22 cellular contexts compared by ENCODE assay signal in genomic region chr16:78778724-78779004, GRCh38.
DNase-seq lines count a peak whose midpoint lies in the region; ATAC-seq and TF ChIP-seq lines count a peak whose summit lies in the region.
"Had no signal": no experiment of that assay in that cellular context is flagged by ENCODE, and none has a peak within 500 bp of the region (broad histone marks: within the 10 kb centered on the region; RNA-seq: fewer than 3 reads in every experiment).

No MANE protein-coding gene starts in this region.

- no peak for ATAC-seq in activated CD4-positive, alpha-beta T cell treated with anti-CD3 and anti-CD28 coated beads for 36 hours
- ATAC-seq in stimulated activated naive CD8-positive, alpha-beta T cell treated with anti-CD3 and anti-CD28 coated beads, Interleukin-15, amount 100 ng/mL, for 72 hours: no peak
- no peak for ATAC-seq in GM21381 (IDR thresholded peaks at IDR 0.05; ENCODE audit: unreplicated experiment)
- ATAC-seq: GM12878, K562 had no signal

- peaks cover 67% of the 10 kb centered on the region for H3K4me1 Mint-ChIP-seq in activated CD4-positive, alpha-beta T cell treated with anti-CD3 and anti-CD28 coated beads for 36 hours
- H3K4me1 Mint-ChIP-seq in activated naive CD8-positive, alpha-beta T cell treated with anti-CD3 and anti-CD28 coated beads for 36 hours: peaks cover 3% of the 10 kb centered on the region
- peaks cover 7% of the 10 kb centered on the region for H3K4me1 Mint-ChIP-seq in stimulated activated naive CD8-positive, alpha-beta T cell treated with anti-CD3 and anti-CD28 coated beads, Interleukin-15, amount 100 ng/mL, for 72 hours

- POLR2A ChIA-PET in activated CD4-positive, alpha-beta T cell treated with anti-CD3 and anti-CD28 coated beads for 36 hours (lab: Charles Lee): interaction anchor here (1.1 to 2.5 kb wide), 12 partner anchors 10 to 822 kb away, joined by 3 to 15 read pairs (median 7); partner anchors contain the start of gene MAF
- POLR2A ChIA-PET in HEK293T (lab: Yijun Ruan, JAX): no interaction called here

- peak overlapping the region; percentile 41 for H3K4me3 Mint-ChIP-seq in activated CD4-positive, alpha-beta T cell treated with anti-CD3 and anti-CD28 coated beads for 36 hours
- no peak overlapping the region for H3K4me3 Mint-ChIP-seq in activated naive CD8-positive, alpha-beta T cell treated with anti-CD3 and anti-CD28 coated beads for 36 hours
- no peak overlapping the region for H3K4me3 Mint-ChIP-seq in stimulated activated naive CD8-positive, alpha-beta T cell treated with anti-CD3 and anti-CD28 coated beads, Interleukin-15, amount 100 ng/mL, for 72 hours
- H3K4me3 Mint-ChIP-seq: CD8-positive, alpha-beta T cell; effector memory CD8-positive, alpha-beta T cell had no signal

- H3K9me3 Mint-ChIP-seq in activated CD4-positive, alpha-beta T cell treated with anti-CD3 and anti-CD28 coated beads for 36 hours (ENCODE audit: low read depth): no peaks in the 10 kb centered on the region
- H3K9me3 Mint-ChIP-seq in activated naive CD8-positive, alpha-beta T cell treated with anti-CD3 and anti-CD28 coated beads for 36 hours: no peaks in the 10 kb centered on the region
- peaks cover 0 to under 1% of the 10 kb centered on the region in 2 donors for H3K9me3 Mint-ChIP-seq in stimulated activated naive CD8-positive, alpha-beta T cell treated with anti-CD3 and anti-CD28 coated beads, Interleukin-15, amount 100 ng/mL, for 72 hours
- H3K9me3 Mint-ChIP-seq: CD8-positive, alpha-beta T cell; effector memory CD8-positive, alpha-beta T cell had no signal

- intact Hi-C loops in activated CD4-positive, alpha-beta T cell treated with anti-CD3 and anti-CD28 coated beads for 36 hours (cut with DNase I, micrococcal nuclease): loop anchor here (1.0 to 10.0 kb wide), 14 partner anchors 12 to 1066 kb away; no protein-coding TSS in a partner anchor

- peak; percentile 53 for DNase-seq in activated CD4-positive, alpha-beta T cell treated with anti-CD3 and anti-CD28 coated beads for 36 hours
- DNase-seq in activated CD4-positive, alpha-beta T cell treated with anti-CD3 and anti-CD28 coated beads, Interleukin-2, amount 50 U/mL, for 4 hours: no peak
- DNase-seq in stimulated activated CD4-positive, alpha-beta T cell treated with anti-CD3 and anti-CD28 coated beads, Interleukin-15, amount 100 ng/mL, for 24 hours: peak; percentile 46
- no peak for DNase-seq in stimulated activated CD4-positive, alpha-beta T cell treated with anti-CD3 and anti-CD28 coated beads, Interleukin-1b, Interleukin-23, amount 100 ng/mL, for 48 hours
- no peak for DNase-seq in activated naive CD8-positive, alpha-beta T cell treated with anti-CD3 and anti-CD28 coated beads for 36 hours
- DNase-seq in stimulated activated naive CD8-positive, alpha-beta T cell treated with anti-CD3 and anti-CD28 coated beads, Interleukin-15, amount 100 ng/mL, for 72 hours: no peak
- no peak for DNase-seq in HEK293T (ENCODE audit: extremely low spot score)
- DNase-seq: activated CD8-positive, alpha-beta memory T cell treated with anti-CD3 and anti-CD28 coated beads, Interleukin-2, amount 50 U/mL, for 4 hours; CD8-positive, alpha-beta T cell; cortex of kidney; effector memory CD8-positive, alpha-beta T cell; GM23248; head of caudate nucleus; NCI-H1105 treated with DMSO at 0.1 percent for 48 hours; NCI-H2029; NCI-H2227 treated with DMSO at 0.1 percent for 48 hours; NCI-H526 treated with DMSO at 0.1 percent for 48 hours; SHP77; stimulated activated CD4-positive, alpha-beta T cell treated with anti-CD3 and anti-CD28 coated beads, Interleukin-12 subunit alpha, Interleukin-12 subunit beta, amount 100 ng/mL, for 4 hours had no signal

- CTCF ChIA-PET in activated CD4-positive, alpha-beta T cell treated with anti-CD3 and anti-CD28 coated beads for 36 hours (lab: Charles Lee): interaction anchor here (0.8 to 2.0 kb wide), 5 partner anchors 8 to 823 kb away, joined by 3 to 8 read pairs (median 4); no protein-coding TSS in a partner anchor
- CTCF ChIA-PET in HEK293T (lab: Yijun Ruan, JAX): no interaction called here

- peaks cover 13% of the 10 kb centered on the region for H3K36me3 Mint-ChIP-seq in activated CD4-positive, alpha-beta T cell treated with anti-CD3 and anti-CD28 coated beads for 36 hours (ENCODE audit: low read depth)
- H3K36me3 Mint-ChIP-seq in activated naive CD8-positive, alpha-beta T cell treated with anti-CD3 and anti-CD28 coated beads for 36 hours: no peaks in the 10 kb centered on the region
- H3K36me3 Mint-ChIP-seq: CD8-positive, alpha-beta T cell had no signal

- peak overlapping the region; percentile 94 for H3K27ac Mint-ChIP-seq in activated CD4-positive, alpha-beta T cell treated with anti-CD3 and anti-CD28 coated beads for 36 hours
- peak overlapping the region; percentile 40 for H3K27ac Mint-ChIP-seq in activated naive CD8-positive, alpha-beta T cell treated with anti-CD3 and anti-CD28 coated beads for 36 hours
- peak overlapping the region; percentile 61 to 86 for H3K27ac Mint-ChIP-seq in stimulated activated naive CD8-positive, alpha-beta T cell treated with anti-CD3 and anti-CD28 coated beads, Interleukin-15, amount 100 ng/mL, for 72 hours
- H3K27ac Mint-ChIP-seq: CD8-positive, alpha-beta T cell had no signal

- H3K27me3 Mint-ChIP-seq in activated CD4-positive, alpha-beta T cell treated with anti-CD3 and anti-CD28 coated beads for 36 hours: no peaks in the 10 kb centered on the region
- no peaks in the 10 kb centered on the region for H3K27me3 Mint-ChIP-seq in activated naive CD8-positive, alpha-beta T cell treated with anti-CD3 and anti-CD28 coated beads for 36 hours
- H3K27me3 Mint-ChIP-seq in stimulated activated naive CD8-positive, alpha-beta T cell treated with anti-CD3 and anti-CD28 coated beads, Interleukin-15, amount 100 ng/mL, for 72 hours: no peaks in the 10 kb centered on the region
- H3K27me3 Mint-ChIP-seq: effector memory CD8-positive, alpha-beta T cell had no signal

TF ChIP-seq in HEK293T, 16 proteins besides CTCF, POLR2A, EP300 and RAD21:
- TF ChIP-seq ZNF384 (IDR thresholded peaks at IDR 0.05) (no peak), TARDBP (IDR thresholded peaks at IDR 0.05) (no peak), PKNOX1 (IDR thresholded peaks at IDR 0.05) (no peak), HDGF (IDR thresholded peaks at IDR 0.05; ENCODE audit: borderline replicate concordance) (no peak), FOXK2 (IDR thresholded peaks at IDR 0.05) (no peak), ARNT (IDR thresholded peaks at IDR 0.05) (no peak), FOXA1 (IDR thresholded peaks at IDR 0.05) (no peak), SUZ12 (IDR thresholded peaks at IDR 0.05) (no peak), NFRKB (IDR thresholded peaks at IDR 0.05) (no peak), ELF4 (IDR thresholded peaks at IDR 0.05) (no peak), BHLHE40 (IDR thresholded peaks at IDR 0.05; ENCODE audit: borderline replicate concordance) (no peak), CTBP1 (IDR thresholded peaks at IDR 0.05; ENCODE audit: borderline replicate concordance) (no peak), SP1 (IDR thresholded peaks at IDR 0.05) (no peak), L3MBTL2 (conservative IDR thresholded peaks at IDR 0.05) (no peak), FOXM1 (IDR thresholded peaks at IDR 0.05; ENCODE audit: borderline replicate concordance) (no peak), LEF1 (IDR thresholded peaks at IDR 0.05; ENCODE audit: borderline replicate concordance) (no peak)

Comparison
In these comparisons a context has a peak if more than half of its experiments do, and no peak if none do; other contexts are left out.
1. DNase-seq: peak in activated CD4-positive, alpha-beta T cell treated with anti-CD3 and anti-CD28 coated beads for 36 hours (single experiment) and stimulated activated CD4-positive, alpha-beta T cell treated with anti-CD3 and anti-CD28 coated beads, Interleukin-15, amount 100 ng/mL, for 24 hours (single experiment); none in activated CD4-positive, alpha-beta T cell treated with anti-CD3 and anti-CD28 coated beads, Interleukin-2, amount 50 U/mL, for 4 hours (0 of 2), stimulated activated CD4-positive, alpha-beta T cell treated with anti-CD3 and anti-CD28 coated beads, Interleukin-1b, Interleukin-23, amount 100 ng/mL, for 48 hours (single experiment), activated naive CD8-positive, alpha-beta T cell treated with anti-CD3 and anti-CD28 coated beads for 36 hours (single experiment), stimulated activated naive CD8-positive, alpha-beta T cell treated with anti-CD3 and anti-CD28 coated beads, Interleukin-15, amount 100 ng/mL, for 72 hours (0 of 2) and HEK293T (single experiment).
2. H3K27ac Mint-ChIP-seq: peak in every context shown above with its lines; median percentile 94 in activated CD4-positive, alpha-beta T cell treated with anti-CD3 and anti-CD28 coated beads for 36 hours; 74 in stimulated activated naive CD8-positive, alpha-beta T cell treated with anti-CD3 and anti-CD28 coated beads, Interleukin-15, amount 100 ng/mL, for 72 hours; 40 in activated naive CD8-positive, alpha-beta T cell treated with anti-CD3 and anti-CD28 coated beads for 36 hours.